12 cellular contexts compared by ENCODE assay signal in the genomic region with DNA sequence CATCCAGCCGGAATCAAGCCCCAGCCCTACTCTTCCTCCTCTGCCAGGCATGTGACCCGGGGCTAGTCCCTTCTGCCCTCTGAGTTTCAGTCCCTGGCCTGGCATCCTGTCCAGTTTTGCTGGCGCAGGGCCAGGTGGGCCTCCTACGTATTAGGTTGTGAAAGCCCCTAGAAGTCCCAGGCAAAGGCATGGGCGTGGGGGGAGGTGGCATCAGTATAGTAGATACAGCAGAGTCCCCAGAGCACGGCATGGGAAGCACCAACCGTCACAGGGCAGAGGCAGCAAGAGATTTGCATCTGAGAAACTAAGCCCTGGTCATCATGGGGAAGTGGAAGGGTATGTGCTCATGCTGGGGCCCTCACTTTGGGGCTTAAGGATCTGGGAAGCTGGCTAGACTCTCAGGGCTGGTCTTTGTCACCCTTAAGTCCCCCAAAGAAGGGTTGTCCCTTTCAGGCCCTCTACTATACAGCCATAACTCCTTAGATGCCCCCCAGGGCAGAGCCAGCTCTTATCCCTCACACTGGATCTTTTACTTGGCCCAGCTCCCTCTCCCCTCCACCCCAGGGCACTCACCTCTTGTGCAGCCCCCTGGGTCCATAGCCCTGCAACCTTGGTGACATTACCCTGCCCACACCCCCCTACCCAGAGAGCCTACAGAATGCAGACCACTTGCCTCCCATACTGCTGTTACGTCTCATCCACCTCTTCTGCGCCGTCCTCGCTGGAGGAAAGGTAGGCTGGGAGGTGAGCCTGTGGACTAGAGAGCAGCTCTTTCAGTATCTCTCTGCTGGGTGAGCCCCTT. TPM values are rescaled to one million over a fixed set of nuclear protein-coding genes. Genes with fewer than 3 reads are reported as not detected.
A peak's percentile ranks its signal among the peaks of the same experiment; 100 is the strongest.
DNase-seq lines count a peak whose midpoint lies in the region; ATAC-seq lines count a peak whose summit lies in the region.
"Had no signal": no experiment of that assay in that cellular context is flagged by ENCODE, and none has a peak within 500 bp of the region (broad histone marks: within the 10 kb centered on the region; RNA-seq: fewer than 3 reads in every experiment).

No MANE protein-coding gene starts in this region.

- peaks cover 72% of the 10 kb centered on the region for H3K4me1 ChIP-seq in BLaER1

- H3K9ac ChIP-seq in BLaER1 = peak overlapping the region; percentile 66

- H3K9me3 ChIP-seq in BLaER1 = no peaks in the 10 kb centered on the region
- H3K9me3 ChIP-seq: Caco-2, gastroesophageal sphincter had no signal

- H3K36me3 Mint-ChIP-seq in IgD-negative memory B cell = no peaks in the 10 kb centered on the region

- H3K27ac ChIP-seq in BLaER1 = peak overlapping the region; percentile 72
- H3K27ac ChIP-seq: brain microvascular endothelial cell, gastroesophageal sphincter had no signal

- peak overlapping the region; percentile 18 to 59 (median 48) for H3K4me3 Mint-ChIP-seq in IgD-negative memory B cell

- peak; percentile 56 for DNase-seq in left ventricle myocardium superior
- DNase-seq in NCI-H2029 (lab: John Stamatoyannopoulos, UW) = no peak
- no peak for DNase-seq in T1000 (lab: John Stamatoyannopoulos, UW)
- no peak for DNase-seq in SIG-M5 treated with dmso at 0.1 percent for 504 hours (lab: John Stamatoyannopoulos, UW; ENCODE audit: unreplicated experiment)
- DNase-seq: brain microvascular endothelial cell, Caco-2, NCI-H524 had no signal

- no peaks in the 10 kb centered on the region for H3K9me3 Mint-ChIP-seq in IgD-negative memory B cell

- peak; percentile 31 for ATAC-seq in GM18861 (IDR thresholded peaks at IDR 0.05; ENCODE audit: unreplicated experiment)
- no peak for ATAC-seq in left ventricle myocardium superior
- ATAC-seq in esophagus mucosa = no peak
- ATAC-seq: gastroesophageal sphincter had no signal

- no peaks in the 10 kb centered on the region for H4K20me1 ChIP-seq in BLaER1

- H3K27me3 Mint-ChIP-seq in IgD-negative memory B cell = no peaks in the 10 kb centered on the region

- H3K36me3 ChIP-seq in BLaER1 = peaks cover 70% of the 10 kb centered on the region
- H3K36me3 ChIP-seq: brain microvascular endothelial cell had no signal

- peaks cover 37 to 50% (median 48%) of the 10 kb centered on the region in 3 donors for H3K4me1 Mint-ChIP-seq in IgD-negative memory B cell

- intact Hi-C loops in left ventricle myocardium superior (cut with micrococcal nuclease) = no loop called here

- no peak overlapping the region for H3K4me3 ChIP-seq in BLaER1
- H3K4me3 ChIP-seq: gastroesophageal sphincter had no signal

- peak overlapping the region; percentile 97 for H3K4me2 ChIP-seq in BLaER1

- H3K27ac Mint-ChIP-seq in IgD-negative memory B cell = peak overlapping the region; percentile 86 to 96 (median 90)

- no peaks in the 10 kb centered on the region for H3K27me3 ChIP-seq in BLaER1
- H3K27me3 ChIP-seq: brain microvascular endothelial cell, gastroesophageal sphincter had no signal

RNA-seq across cellular contexts. Expression of a gene that starts 11.3 kb away (rescaled TPM):
- 6.7 TPM for polyA plus RNA-seq in IgD-negative memory B cell
- total RNA-seq in left ventricle myocardium superior (11.4 TPM), esophagus mucosa (117 TPM)

RNA-seq across cellular contexts. Expression of a gene that starts 14.2 kb away (rescaled TPM):
- polyA plus RNA-seq in IgD-negative memory B cell = 151 TPM
- total RNA-seq in left ventricle myocardium superior (29.6 TPM), esophagus mucosa (50.2 TPM)
